8 cellular contexts compared by ENCODE assay signal in the genomic region with DNA sequence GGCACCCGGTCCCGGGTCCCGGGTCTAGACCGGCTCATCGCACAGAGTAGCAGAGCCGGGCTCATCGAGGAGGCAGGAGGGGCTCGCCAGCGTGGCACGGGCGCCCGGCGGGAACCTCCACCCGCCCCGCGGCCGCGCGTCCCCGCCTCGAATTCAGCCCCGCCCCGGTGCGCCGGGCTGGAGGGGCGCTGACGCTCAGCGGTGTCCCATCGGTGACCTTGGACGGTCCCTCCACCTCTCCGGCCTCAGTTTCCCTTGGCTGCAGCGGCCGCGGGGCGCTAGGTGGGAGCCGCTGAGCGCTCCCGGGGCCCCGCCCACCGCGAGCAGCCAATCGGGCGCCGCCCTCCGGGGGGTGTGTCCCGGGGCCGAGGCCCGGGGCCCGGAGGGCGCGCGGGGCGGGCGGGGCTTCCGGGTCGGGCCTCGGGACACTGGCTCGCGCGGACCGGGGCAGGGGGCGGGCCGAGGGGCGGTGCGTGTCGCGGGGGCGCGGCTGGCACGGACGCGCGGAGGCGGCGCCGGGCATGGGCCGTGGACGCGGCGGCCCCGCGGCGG. TPM values are rescaled to one million over a fixed set of nuclear protein-coding genes. Genes with fewer than 3 reads are reported as not detected.
DNase-seq lines count a peak whose midpoint lies in the region; ATAC-seq and TF ChIP-seq lines count a peak whose summit lies in the region.

A gene (plus strand): TSS at position 529 of the 552 bp plus-strand sequence. CDS start 47,858 bp downstream, outside the sequence.

- H3K9me3 Mint-ChIP-seq in IgD-negative memory B cell, result no peaks in the 10 kb centered on the region
- no peaks in the 10 kb centered on the region for H3K9me3 Mint-ChIP-seq in activated naive CD8-positive, alpha-beta T cell treated with anti-CD3 and anti-CD28 coated beads, Interleukin-2, amount 10 ng/mL, durations not matched to agents 7 days and 5 days

- H3K4me3 Mint-ChIP-seq in IgD-negative memory B cell, result peak within 1 kb of the TSS; percentile 83 to 93 (median 92)
- H3K4me3 Mint-ChIP-seq in activated naive CD8-positive, alpha-beta T cell treated with anti-CD3 and anti-CD28 coated beads, Interleukin-2, amount 10 ng/mL, durations not matched to agents 7 days and 5 days, result peak within 1 kb of the TSS; percentile 81

- H3K9me3 ChIP-seq in ovary, result no peaks in the 10 kb centered on the region
- no peaks in the 10 kb centered on the region for H3K9me3 ChIP-seq in thoracic aorta

- intact Hi-C loops in Right ventricle myocardium superior (cut with DNase I) (loop anchor here (5.0 kb wide), 3 partner anchors 47 to 147 kb away; a partner anchor contains a TSS), ovary (cut with DNase I) (no loop called here)

- H3K27me3 Mint-ChIP-seq in IgD-negative memory B cell, result no peaks in the 10 kb centered on the region
- peaks cover 28% of the 10 kb centered on the region for H3K27me3 Mint-ChIP-seq in activated naive CD8-positive, alpha-beta T cell treated with anti-CD3 and anti-CD28 coated beads, Interleukin-2, amount 10 ng/mL, durations not matched to agents 7 days and 5 days

- ATAC-seq in GM21515 (IDR thresholded peaks at IDR 0.05; ENCODE audit: unreplicated experiment) (peak; percentile 56), Right ventricle myocardium superior (ENCODE audit: poor library complexity) (peak; percentile 91), thoracic aorta (ENCODE audit: insufficient number of reproducible peaks, low FRiP score, low read depth) (peak; percentile 90)
- peak; percentile 79 for ATAC-seq in activated naive CD8-positive, alpha-beta T cell treated with anti-CD3 and anti-CD28 coated beads, Interleukin-2, amount 10 ng/mL, durations not matched to agents 7 days and 5 days (ENCODE audit: low read depth)

- POLR2A ChIA-PET in activated naive CD8-positive, alpha-beta T cell treated with anti-CD3 and anti-CD28 coated beads, Interleukin-2, amount 10 ng/mL, durations not matched to agents 7 days and 5 days (lab: Charles Lee), result interaction anchor here (0.9 to 2.1 kb wide), 6 partner anchors 98 to 185 kb away, joined by 3 to 6 read pairs (median 4); a partner anchor contains a TSS

- peaks cover 22% of the 10 kb centered on the region for H3K4me1 ChIP-seq in ovary (ENCODE audit: insufficient read depth)
- peaks cover 9 to 23% of the 10 kb centered on the region in 2 donors for H3K4me1 ChIP-seq in thoracic aorta (ENCODE audit: control insufficient read depth in 1 of 2, low read depth in 2 of 2)

- H3K36me3 Mint-ChIP-seq in IgD-negative memory B cell, result peaks cover 4% of the 10 kb centered on the region
- H3K36me3 Mint-ChIP-seq in activated naive CD8-positive, alpha-beta T cell treated with anti-CD3 and anti-CD28 coated beads, Interleukin-2, amount 10 ng/mL, durations not matched to agents 7 days and 5 days, result peaks cover 7% of the 10 kb centered on the region

- DNase-seq in DMS153 (lab: John Stamatoyannopoulos, UW) (peak; percentile 46), SW480 (ENCODE audit: low spot score) (peak; percentile 54), Right ventricle myocardium superior (peak; percentile 95), ovary (peak; percentile 87 to 95 (median 93)), thoracic aorta (ENCODE audit: low spot score) (peak; percentile 51)
- DNase-seq in activated naive CD8-positive, alpha-beta T cell treated with anti-CD3 and anti-CD28 coated beads, Interleukin-2, amount 10 ng/mL, durations not matched to agents 7 days and 5 days, result peak; percentile 94

- peaks cover 11 to 16% (median 12%) of the 10 kb centered on the region in 3 donors for H3K4me1 Mint-ChIP-seq in IgD-negative memory B cell
- H3K4me1 Mint-ChIP-seq in activated naive CD8-positive, alpha-beta T cell treated with anti-CD3 and anti-CD28 coated beads, Interleukin-2, amount 10 ng/mL, durations not matched to agents 7 days and 5 days, result peaks cover 19% of the 10 kb centered on the region

- H3K27ac Mint-ChIP-seq in IgD-negative memory B cell, result peak within 1 kb of the TSS; percentile 83 to 94 (median 91)
- peak within 1 kb of the TSS; percentile 71 for H3K27ac Mint-ChIP-seq in activated naive CD8-positive, alpha-beta T cell treated with anti-CD3 and anti-CD28 coated beads, Interleukin-2, amount 10 ng/mL, durations not matched to agents 7 days and 5 days

- H3K27me3 ChIP-seq in ovary, result no peaks in the 10 kb centered on the region
- no peaks in the 10 kb centered on the region for H3K27me3 ChIP-seq in thoracic aorta (replicated peaks; ENCODE audit: insufficient read depth)

- no peak for TF ChIP-seq EP300 in ovary (IDR thresholded peaks at IDR 0.05)

- WGBS in ovary, 3 donors, result 0 to 1% (median 0%) methylated on average over 14 to 82 of the region's 83 CpGs

- H3K36me3 ChIP-seq in ovary (no peaks in the 10 kb centered on the region), thoracic aorta (no peaks in the 10 kb centered on the region)

- peak; percentile 58 for TF ChIP-seq POLR2A in ovary (IDR thresholded peaks at IDR 0.05)

- H3K27ac ChIP-seq in ovary (peak within 1 kb of the TSS; percentile 97 to 99), thoracic aorta (peak within 1 kb of the TSS; percentile 93 to 97)

- H3K4me3 ChIP-seq in ovary (peak within 1 kb of the TSS; percentile 83), thoracic aorta (peak within 1 kb of the TSS; percentile 97)

- TF ChIP-seq CTCF in ovary (IDR thresholded peaks at IDR 0.05) (no peak), thoracic aorta (IDR thresholded peaks at IDR 0.05) (no peak)

RNA-seq across cellular contexts. Expression of the gene that starts here (rescaled TPM):
- polyA plus RNA-seq in IgD-negative memory B cell (7.1 TPM), ovary (10 to 100 TPM; 12.8 to 16.0 TPM)
- total RNA-seq in activated naive CD8-positive, alpha-beta T cell treated with anti-CD3 and anti-CD28 coated beads, Interleukin-2, amount 10 ng/mL, durations not matched to agents 7 days and 5 days, result 10 to 100 TPM; 20.7 to 24.9 TPM
- total RNA-seq in Right ventricle myocardium superior (66.1 TPM), ovary (10 to 100 TPM in 6 of 7 donors, 1 to 10 TPM in 1; 9.7 to 41.0 (median 34.0) TPM), thoracic aorta (10 to 100 TPM; 21.9 to 67.8 TPM)

Comparison
In these comparisons a context has a peak if more than half of its experiments do, and no peak if none do; other contexts are left out.
1. Peak in every context shown above with its lines: DNase-seq, ATAC-seq, H3K4me3 ChIP-seq and H3K27ac ChIP-seq.